In genomic region chr21:32717851-32718316, GRCh38 we compare ENCODE assay signal across 2 cellular contexts.
TF ChIP-seq lines count a peak whose summit lies in the region.

No MANE protein-coding gene starts in this region.

TF ChIP-seq in HEK293, 187 proteins besides CTCF, POLR2A, EP300 and RAD21 (continues in another document):
- TF ChIP-seq ZBTB48 (tag by site-specific recombination; IDR thresholded peaks at IDR 0.05) (no peak), ZNF426 (tag by site-specific recombination; IDR thresholded peaks at IDR 0.05) (no peak), ZNF660 (tag by site-specific recombination; IDR thresholded peaks at IDR 0.05) (peak; percentile 41; the same call in 1 of the 2 replicates), PRDM6 (tag by site-specific recombination; IDR thresholded peaks at IDR 0.05) (peak; percentile 95), ZFP3 (tag by site-specific recombination; IDR thresholded peaks at IDR 0.05; ENCODE audit: low read depth) (no peak), ZNF266 (tag by site-specific recombination; IDR thresholded peaks at IDR 0.05; ENCODE audit: low read depth) (no peak), OSR2 (tag by site-specific recombination; IDR thresholded peaks at IDR 0.05) (peak; percentile 97), ZNF792 (tag by site-specific recombination; IDR thresholded peaks at IDR 0.05) (no peak), ZXDB (tag by site-specific recombination; IDR thresholded peaks at IDR 0.05) (0 out of 2 replicates have a peak, but pooled peaks have one; percentile 20), ZNF184 (tag by site-specific recombination; IDR thresholded peaks at IDR 0.05) (peak; percentile 12; the same call in 1 of the 2 replicates), ZBTB21 (tag by site-specific recombination; IDR thresholded peaks at IDR 0.05) (peak; percentile 50; the same call in 1 of the 2 replicates), ZNF830 (tag by site-specific recombination; IDR thresholded peaks at IDR 0.05; ENCODE audit: low read depth) (no peak), ZNF416 (tag by site-specific recombination; IDR thresholded peaks at IDR 0.05) (no peak), ZNF138 (tag by site-specific recombination; IDR thresholded peaks at IDR 0.05; ENCODE audit: borderline replicate concordance) (no peak), ZNF791 (tag by site-specific recombination; IDR thresholded peaks at IDR 0.05) (no peak), OVOL3 (tag by site-specific recombination; IDR thresholded peaks at IDR 0.05) (peak; percentile 75; the same call in 1 of the 2 replicates), ZBTB17 (tag by site-specific recombination; IDR thresholded peaks at IDR 0.05) (peak; percentile 55; the same call in 1 of the 2 replicates), ZNF548 (tag by site-specific recombination; IDR thresholded peaks at IDR 0.05) (no peak), PRDM10 (tag by site-specific recombination; IDR thresholded peaks at IDR 0.05) (0 out of 2 replicates have a peak, but pooled peaks have one; percentile 35), PRDM1 (tag by site-specific recombination; IDR thresholded peaks at IDR 0.05) (peak; percentile 61), ZNF18 (tag by site-specific recombination; IDR thresholded peaks at IDR 0.05) (peak; percentile 48; the same call in 1 of the 2 replicates), ZBTB7A (tag by site-specific recombination; IDR thresholded peaks at IDR 0.05; ENCODE audit: low read depth) (no peak), RBAK (tag by site-specific recombination; IDR thresholded peaks at IDR 0.05) (no peak), ZNF354C (tag by site-specific recombination; IDR thresholded peaks at IDR 0.05; ENCODE audit: borderline replicate concordance, low read depth) (no peak), ZBTB44 (tag by site-specific recombination; IDR thresholded peaks at IDR 0.05) (peak; percentile 41; the same call in 1 of the 2 replicates)

TF ChIP-seq in H1, 55 proteins besides CTCF, POLR2A, EP300 and RAD21:
- TF ChIP-seq KDM1A (IDR thresholded peaks at IDR 0.05; ENCODE audit: borderline replicate concordance, low read length) (no peak), HDAC6 (IDR thresholded peaks at IDR 0.05; ENCODE audit: low read depth, low read length) (no peak), KDM5A (IDR thresholded peaks at IDR 0.05; ENCODE audit: low read length) (no peak), TAF7 (optimal IDR thresholded peaks at IDR 0.05; ENCODE audit: borderline replicate concordance, low read depth, low read length) (no peak), JUND (IDR thresholded peaks at IDR 0.05; ENCODE audit: low read length) (no peak), NANOG (IDR thresholded peaks at IDR 0.05; ENCODE audit: insufficient read depth, low read depth, low read length, poor library complexity, severe bottlenecking) (no peak), NRF1 (IDR thresholded peaks at IDR 0.05; ENCODE audit: low read depth, low read length) (no peak), TAF1 (IDR thresholded peaks at IDR 0.05; ENCODE audit: low read depth, low read length) (no peak), RNF2 (IDR thresholded peaks at IDR 0.05; ENCODE audit: borderline replicate concordance, low read depth, low read length, missing control alignments, poor library complexity, severe bottlenecking) (no peak), RFX5 (IDR thresholded peaks at IDR 0.05; ENCODE audit: borderline replicate concordance, low read depth, low read length) (no peak), POU5F1 (IDR thresholded peaks at IDR 0.05; ENCODE audit: low read depth, low read length) (no peak), TCF12 (IDR thresholded peaks at IDR 0.05; ENCODE audit: low read depth, low read length) (no peak), ZNF274 (IDR thresholded peaks at IDR 0.05; ENCODE audit: borderline replicate concordance, extremely low read depth, low read length) (no peak), CBX5 (IDR thresholded peaks at IDR 0.05; ENCODE audit: low read depth, low read length) (no peak), EZH2 (IDR thresholded peaks at IDR 0.05; ENCODE audit: low read depth, low read length, severe bottlenecking) (no peak), BACH1 (IDR thresholded peaks at IDR 0.05; ENCODE audit: low read length) (no peak), FOSL1 (IDR thresholded peaks at IDR 0.05; ENCODE audit: insufficient read depth, low read depth, low read length) (no peak)
